1 cellular context compared by ENCODE assay signal in genomic region chr15:72231066-72231846, GRCh38.
A peak's percentile ranks its signal among the peaks of the same experiment; 100 is the strongest.
TF ChIP-seq lines count a peak whose summit lies in the region.

PKM (minus strand) TSS chr15:72231190; CDS start chr15:72219097, 12,093 bp downstream.

TF ChIP-seq in GM12878, 131 proteins besides CTCF, POLR2A, EP300 and RAD21 (continued from another document):
- TF ChIP-seq ZNF592 (IDR thresholded peaks at IDR 0.05), result no peak
- TF ChIP-seq NRF1 (conservative IDR thresholded peaks at IDR 0.05; ENCODE audit: low read depth, low read length), result no peak
- TF ChIP-seq MLLT1 (IDR thresholded peaks at IDR 0.05), result no peak
- peak; percentile 33; the same call in 1 of the 2 replicates for TF ChIP-seq ZNF217 (IDR thresholded peaks at IDR 0.05)
- peak; percentile 76 for TF ChIP-seq MEF2B (IDR thresholded peaks at IDR 0.05; ENCODE audit: partially characterized antibody, poor library complexity, severe bottlenecking)
- peak; percentile 52; the same call in 1 of the 2 replicates for TF ChIP-seq PKNOX1 (IDR thresholded peaks at IDR 0.05)
